ENCODE assay signal across 8 cellular contexts in the genomic region with DNA sequence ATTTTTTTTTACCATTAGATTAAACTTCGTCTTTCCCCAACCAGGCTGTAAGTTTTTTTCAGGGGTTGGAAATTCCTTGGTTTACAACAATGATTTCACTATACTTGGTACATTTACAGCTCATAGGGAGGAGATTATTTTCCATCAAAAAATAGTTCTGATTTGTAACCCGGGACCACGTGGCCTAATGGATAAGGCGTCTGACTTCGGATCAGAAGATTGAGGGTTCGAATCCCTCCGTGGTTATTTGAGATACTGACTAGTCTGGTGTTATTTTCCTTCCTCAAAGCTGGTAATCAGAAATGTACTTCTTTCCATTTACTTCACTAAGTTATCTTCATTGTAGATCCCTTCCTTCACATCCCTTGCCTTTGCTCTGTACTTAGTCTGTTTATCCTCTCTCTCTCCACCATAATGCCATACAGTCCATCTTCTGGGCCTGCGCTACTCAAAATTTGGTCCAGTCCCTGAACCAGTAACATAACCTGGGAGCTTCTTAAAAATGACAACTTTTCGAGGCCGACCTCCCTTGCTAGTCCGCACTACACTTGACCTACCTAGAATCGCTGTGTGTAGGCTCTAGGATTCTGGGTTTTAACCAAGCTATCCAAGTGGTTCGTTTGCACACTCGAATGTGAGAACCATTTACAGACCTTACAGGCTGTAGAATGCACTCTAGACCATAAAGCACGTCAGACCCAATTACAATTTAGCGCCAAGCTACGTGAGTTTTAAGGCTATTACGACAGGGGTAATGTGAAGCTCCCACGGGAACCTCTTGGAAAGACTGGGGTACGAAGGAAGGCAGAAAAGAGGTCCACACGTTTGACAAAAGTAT. TPM values are rescaled to one million over a fixed set of nuclear protein-coding genes. Genes with fewer than 3 reads are reported as not detected.
A peak's percentile ranks its signal among the peaks of the same experiment; 100 is the strongest.
DNase-seq lines count a peak whose midpoint lies in the region; ATAC-seq and TF ChIP-seq lines count a peak whose summit lies in the region.

No MANE protein-coding gene starts in this region.

- no peaks in the 10 kb centered on the region for H3K79me2 ChIP-seq in PC-3 (ENCODE audit: low read length)

- TSS peak; percentile 100 for BruUV-seq in PC-3 (replicated peaks; lab: Mats Ljungman, UMichigan)

- H3K36me3 Mint-ChIP-seq in IgD-negative memory B cell, result peaks cover 3% of the 10 kb centered on the region

- TF ChIP-seq EP300 in gastroesophageal sphincter (IDR thresholded peaks at IDR 0.05), result no peak
- TF ChIP-seq EP300 in ovary (IDR thresholded peaks at IDR 0.05), result no peak

- H3K9me2 ChIP-seq in PC-3 (replicated peaks; ENCODE audit: low read length), result no peaks in the 10 kb centered on the region

- H3K36me3 ChIP-seq in PC-3 (ENCODE audit: low read depth, low read length) (no peaks in the 10 kb centered on the region), gastroesophageal sphincter (no peaks in the 10 kb centered on the region), ovary (no peaks in the 10 kb centered on the region)

- H3K27me3 ChIP-seq in PC-3 (ENCODE audit: low read length) (no peaks in the 10 kb centered on the region), gastroesophageal sphincter (peaks cover 81% of the 10 kb centered on the region), ovary (no peaks in the 10 kb centered on the region)

- peaks cover 5% of the 10 kb centered on the region for H3F3A ChIP-seq in PC-3 (ENCODE audit: low read length, unreplicated experiment)

- peak overlapping the region; percentile 44 to 92 (median 86) for H3K27ac Mint-ChIP-seq in IgD-negative memory B cell

- H3K27me3 Mint-ChIP-seq in IgD-negative memory B cell, result peaks cover 26% of the 10 kb centered on the region

- H3K4me1 Mint-ChIP-seq in IgD-negative memory B cell, result peaks cover 7 to 17% (median 8%) of the 10 kb centered on the region in 3 donors

- H3K4me2 ChIP-seq in PC-3 (ENCODE audit: low read length), result peak overlapping the region; percentile 67; the same call in 1 of the 2 replicates

- H3K4me3 ChIP-seq in PC-3 (ENCODE audit: low read length), result peak overlapping the region; percentile 79
- peak overlapping the region; percentile 36 to 57 for H3K4me3 ChIP-seq in gastroesophageal sphincter
- H3K4me3 ChIP-seq in ovary, result peak overlapping the region; percentile 45

- ATAC-seq in Right ventricle myocardium inferior (peak; percentile 68), PC-3 (peak; percentile 79), gastroesophageal sphincter (peak; percentile 76), GM18858 (IDR thresholded peaks at IDR 0.05; ENCODE audit: unreplicated experiment) (no peak)

- H4K20me1 ChIP-seq in PC-3 (ENCODE audit: low read length), result no peaks in the 10 kb centered on the region

- peak overlapping the region; percentile 38; the same call in 1 of the 2 replicates for H3K27ac ChIP-seq in PC-3 (ENCODE audit: low read length)
- H3K27ac ChIP-seq in gastroesophageal sphincter, result peak overlapping the region in 2 of 4 donors; percentile 48 to 53
- H3K27ac ChIP-seq in ovary, result no peak overlapping the region

- CTCF ChIA-PET in PC-3 (lab: Charles Lee), result interaction anchor here (0.6 to 1.4 kb wide), 4 partner anchors 10 to 126 kb away, joined by 3 to 15 read pairs (median 4); a partner anchor contains a TSS

- H3K9ac ChIP-seq in PC-3 (ENCODE audit: low read length), result peak overlapping the region; percentile 48; the same call in 1 of the 2 replicates

- DNase-seq in Right ventricle myocardium inferior (ENCODE audit: missing footprints), result no peak
- DNase-seq in cardiac septum (ENCODE audit: low spot score), result no peak
- DNase-seq in PC-3, result peak; percentile 96
- DNase-seq in activated naive CD4-positive, alpha-beta T cell treated with Interleukin-2 at 50 U/mL for 16 hours, result peak; percentile 56
- DNase-seq in ovary, result peak in 4 of 5 donors; percentile 35 to 49 (median 47)

- H3K4me3 Mint-ChIP-seq in IgD-negative memory B cell, result peak overlapping the region; percentile 73 to 93 (median 83)

- TF ChIP-seq CTCF in PC-3 (conservative IDR thresholded peaks at IDR 0.05; ENCODE audit: low read depth, low read length) (no peak), gastroesophageal sphincter (IDR thresholded peaks at IDR 0.05) (no peak), ovary (IDR thresholded peaks at IDR 0.05) (no peak)

- no peaks in the 10 kb centered on the region for H3K9me3 ChIP-seq in PC-3 (ENCODE audit: low read length)
- H3K9me3 ChIP-seq in gastroesophageal sphincter, result no peaks in the 10 kb centered on the region
- H3K9me3 ChIP-seq in ovary, result no peaks in the 10 kb centered on the region

- H3K4me1 ChIP-seq in PC-3 (ENCODE audit: insufficient read depth, low read length) (peaks cover 8% of the 10 kb centered on the region; the same call in 1 of the 2 replicates), gastroesophageal sphincter (peaks cover 0 to 12% (median 0%) of the 10 kb centered on the region in 3 donors), ovary (ENCODE audit: insufficient read depth) (peaks cover 2% of the 10 kb centered on the region)

- peaks cover 0 to 16% (median 0%) of the 10 kb centered on the region in 3 donors for H3K9me3 Mint-ChIP-seq in IgD-negative memory B cell

- peak overlapping the region; percentile 85 for H2AFZ ChIP-seq in PC-3 (ENCODE audit: low read length)

- TF ChIP-seq POLR2A in gastroesophageal sphincter (IDR thresholded peaks at IDR 0.05), result no peak
- TF ChIP-seq POLR2A in ovary (IDR thresholded peaks at IDR 0.05), result no peak

- WGBS in gastroesophageal sphincter (ENCODE audit: low coverage in 1 of 2), 2 donors, result 41 to 52% methylated on average over 16 to 20 of the region's 21 CpGs
- WGBS in ovary, 3 donors, result 45 to 54% (median 50%) methylated on average over 21 of the region's 21 CpGs

- intact Hi-C loops in Right ventricle myocardium inferior (cut with DNase I), result no loop called here
- intact Hi-C loops in cardiac septum (cut with DNase I), result no loop called here
- intact Hi-C loops in PC-3 (cut with micrococcal nuclease), result loop anchor here (1.0 kb wide), 2 partner anchors 7 to 10 kb away; no protein-coding TSS in a partner anchor
- intact Hi-C loops in ovary (cut with DNase I), result no loop called here

- POLR2A ChIA-PET in PC-3 (lab: Charles Lee; ENCODE audit: unreplicated experiment), result interaction anchor here (0.6 to 1.5 kb wide), 3 partner anchors 8 to 828 kb away, joined by 4 to 6 read pairs (median 4); a partner anchor contains a TSS

RNA-seq across cellular contexts. Expression of a gene that starts 42.1 kb away (rescaled TPM):
- total RNA-seq in Right ventricle myocardium inferior (17.0 TPM), cardiac septum (9.2 TPM), PC-3 (2014; rRNA removed) (2.4 and 5.4 TPM in 2 replicates), gastroesophageal sphincter (10 to 100 TPM in 2 of 4 donors, 1 to 10 TPM in 2; 6.7 to 13.9 (median 10.2) TPM), ovary (10 to 100 TPM in 6 of 7 donors, 1 to 10 TPM in 1; 9.9 to 36.5 (median 16.5) TPM)
- polyA plus RNA-seq in IgD-negative memory B cell (91.7 TPM), ovary (10 to 100 TPM; 22.9 to 45.7 TPM)

Comparison
In these comparisons a context has a peak if more than half of its experiments do, and no peak if none do; other contexts are left out.
1. DNase-seq: peak in PC-3 (single experiment), activated naive CD4-positive, alpha-beta T cell treated with Interleukin-2 at 50 U/mL for 16 hours (single experiment) and ovary (4 of 5); none in Right ventricle myocardium inferior (single experiment) and cardiac septum (single experiment).
2. Peak in every context shown above with its lines, with median percentiles within 50 percentile points of each other: H3K4me3 ChIP-seq.